Comparison of ENCODE assay signal across 1 cellular context in genomic region chr7:40608321-40609075, GRCh38.
TF ChIP-seq lines count a peak whose summit lies in the region.

No MANE protein-coding gene starts in this region.

TF ChIP-seq in SK-N-SH treated with all-trans-retinoic acid at 6 μM for 48 hours, 23 proteins besides CTCF, POLR2A, EP300 and RAD21 (continued from another document):
- TF ChIP-seq, protein P1, sequence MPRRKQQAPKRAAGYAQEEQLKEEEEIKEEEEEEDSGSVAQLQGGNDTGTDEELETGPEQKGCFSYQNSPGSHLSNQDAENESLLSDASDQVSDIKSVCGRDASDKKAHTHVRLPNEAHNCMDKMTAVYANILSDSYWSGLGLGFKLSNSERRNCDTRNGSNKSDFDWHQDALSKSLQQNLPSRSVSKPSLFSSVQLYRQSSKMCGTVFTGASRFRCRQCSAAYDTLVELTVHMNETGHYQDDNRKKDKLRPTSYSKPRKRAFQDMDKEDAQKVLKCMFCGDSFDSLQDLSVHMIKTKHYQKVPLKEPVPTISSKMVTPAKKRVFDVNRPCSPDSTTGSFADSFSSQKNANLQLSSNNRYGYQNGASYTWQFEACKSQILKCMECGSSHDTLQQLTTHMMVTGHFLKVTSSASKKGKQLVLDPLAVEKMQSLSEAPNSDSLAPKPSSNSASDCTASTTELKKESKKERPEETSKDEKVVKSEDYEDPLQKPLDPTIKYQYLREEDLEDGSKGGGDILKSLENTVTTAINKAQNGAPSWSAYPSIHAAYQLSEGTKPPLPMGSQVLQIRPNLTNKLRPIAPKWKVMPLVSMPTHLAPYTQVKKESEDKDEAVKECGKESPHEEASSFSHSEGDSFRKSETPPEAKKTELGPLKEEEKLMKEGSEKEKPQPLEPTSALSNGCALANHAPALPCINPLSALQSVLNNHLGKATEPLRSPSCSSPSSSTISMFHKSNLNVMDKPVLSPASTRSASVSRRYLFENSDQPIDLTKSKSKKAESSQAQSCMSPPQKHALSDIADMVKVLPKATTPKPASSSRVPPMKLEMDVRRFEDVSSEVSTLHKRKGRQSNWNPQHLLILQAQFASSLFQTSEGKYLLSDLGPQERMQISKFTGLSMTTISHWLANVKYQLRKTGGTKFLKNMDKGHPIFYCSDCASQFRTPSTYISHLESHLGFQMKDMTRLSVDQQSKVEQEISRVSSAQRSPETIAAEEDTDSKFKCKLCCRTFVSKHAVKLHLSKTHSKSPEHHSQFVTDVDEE (CRISPR knock-in tag; IDR thresholded peaks at IDR 0.05): peak; percentile 34; the same call in 1 of the 2 replicates
- TF ChIP-seq, protein P2, sequence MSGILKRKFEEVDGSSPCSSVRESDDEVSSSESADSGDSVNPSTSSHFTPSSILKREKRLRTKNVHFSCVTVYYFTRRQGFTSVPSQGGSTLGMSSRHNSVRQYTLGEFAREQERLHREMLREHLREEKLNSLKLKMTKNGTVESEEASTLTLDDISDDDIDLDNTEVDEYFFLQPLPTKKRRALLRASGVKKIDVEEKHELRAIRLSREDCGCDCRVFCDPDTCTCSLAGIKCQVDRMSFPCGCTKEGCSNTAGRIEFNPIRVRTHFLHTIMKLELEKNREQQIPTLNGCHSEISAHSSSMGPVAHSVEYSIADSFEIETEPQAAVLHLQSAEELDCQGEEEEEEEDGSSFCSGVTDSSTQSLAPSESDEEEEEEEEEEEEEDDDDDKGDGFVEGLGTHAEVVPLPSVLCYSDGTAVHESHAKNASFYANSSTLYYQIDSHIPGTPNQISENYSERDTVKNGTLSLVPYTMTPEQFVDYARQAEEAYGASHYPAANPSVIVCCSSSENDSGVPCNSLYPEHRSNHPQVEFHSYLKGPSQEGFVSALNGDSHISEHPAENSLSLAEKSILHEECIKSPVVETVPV (CRISPR knock-in tag; IDR thresholded peaks at IDR 0.05): no peak
- no peak for TF ChIP-seq ARNTL (CRISPR knock-in tag; IDR thresholded peaks at IDR 0.05; ENCODE audit: borderline replicate concordance, low read depth)
- no peak for TF ChIP-seq ZFP3 (CRISPR knock-in tag; IDR thresholded peaks at IDR 0.05)
- TF ChIP-seq TCF4 (CRISPR knock-in tag; IDR thresholded peaks at IDR 0.05; ENCODE audit: borderline replicate concordance): peak; percentile 85; the same call in 1 of the 2 replicates
- no peak for TF ChIP-seq ZNF70 (CRISPR knock-in tag; IDR thresholded peaks at IDR 0.05)
- no peak for TF ChIP-seq CREB5 (CRISPR knock-in tag; IDR thresholded peaks at IDR 0.05; ENCODE audit: low read depth)
- TF ChIP-seq GLIS3 (CRISPR knock-in tag; IDR thresholded peaks at IDR 0.05): no peak
- no peak for TF ChIP-seq BACH2 (CRISPR knock-in tag; IDR thresholded peaks at IDR 0.05; ENCODE audit: borderline replicate concordance)
- no peak for TF ChIP-seq RARB (CRISPR knock-in tag; IDR thresholded peaks at IDR 0.05)
- TF ChIP-seq ZFP30 (CRISPR knock-in tag; IDR thresholded peaks at IDR 0.05): no peak
TF ChIP-seq in SK-N-SH treated with all-trans-retinoic acid at 6 μM for 48 hours: peak in this region for 4.
